ENCODE assay signal across 1 cellular context in genomic region chr1:230420372-230420771, GRCh38. TPM values are rescaled to one million over a fixed set of nuclear protein-coding genes. Genes with fewer than 3 reads are reported as not detected.
"Had no signal": no experiment of that assay in that cellular context is flagged by ENCODE, and none has a peak within 500 bp of the region (broad histone marks: within the 10 kb centered on the region; RNA-seq: fewer than 3 reads in every experiment).

No MANE protein-coding gene starts in this region.

RNA-seq across cellular contexts. Expression of gene PGBD5, which starts 5.8 kb away (rescaled TPM):
- polyA plus RNA-seq: GM12878 had no signal
